27 cellular contexts compared by ENCODE assay signal in genomic region chr4:125456075-125456474, GRCh38.
"Had no signal": no experiment of that assay in that cellular context is flagged by ENCODE, and none has a peak within 500 bp of the region (broad histone marks: within the 10 kb centered on the region; RNA-seq: fewer than 3 reads in every experiment).

No MANE protein-coding gene starts in this region.

- FAIRE-seq: islet of Langerhans, urothelium cell line had no signal

- H3K4me1 ChIP-seq: left lung, lower lobe of right lung, prostate gland, stomach, testis, thyroid gland, upper lobe of right lung had no signal

- H3K9me3 ChIP-seq: lower lobe of right lung, ovary, prostate gland, stomach, testis, thyroid gland, upper lobe of right lung had no signal

- H3K27ac ChIP-seq: left lung, lower lobe of right lung, ovary, prostate gland, skin epidermis, stomach, testis, thyroid gland, upper lobe of right lung had no signal

- H3K4me3 ChIP-seq: left lung, lower lobe of right lung, ovary, prostate gland, skin epidermis, stomach, testis, thyroid gland, upper lobe of right lung had no signal

- DNase-seq: hypothalamus; immature natural killer cell; left lung; lower lobe of right lung; mammary epithelial cell; mesenchymal stem cell; naive B cell; natural killer cell; ovary; retina; right cardiac atrium; stimulated activated CD4-positive, alpha-beta T cell treated with anti-CD3 and anti-CD28 coated beads, Interleukin-12 subunit alpha, Interleukin-12 subunit beta, amount 100 ng/mL, for 4 hours; stimulated activated CD4-positive, alpha-beta T cell treated with anti-CD3 and anti-CD28 coated beads, Interleukin-15, amount 100 ng/mL, for 24 hours; stimulated activated CD4-positive, alpha-beta T cell treated with anti-CD3 and anti-CD28 coated beads, Interleukin-2, amount 100 ng/mL, for 24 hours; stimulated activated CD4-positive, alpha-beta T cell treated with anti-CD3 and anti-CD28 coated beads, Interleukin-4, amount 100 ng/mL, for 1 hour; stimulated activated naive B cell treated with anti-CD40 and anti-IgM and Interleukin-4, amounts not matched to agents 10 μg/mL and 1 μg/mL and 100 μg/mL, for 72 hours; stimulated activated naive CD8-positive, alpha-beta T cell treated with anti-CD3 and anti-CD28 coated beads, Interleukin-15, Interleukin-2, amounts not matched to agents 100 U/mL and 50 U/mL, for 24 hours; stomach; testis; thyroid gland; trophoblast cell; upper lobe of right lung had no signal

- ATAC-seq: left lung; lower lobe of right lung; natural killer cell; sciatic nerve; stimulated activated naive B cell treated with anti-CD40 and anti-IgM and Interleukin-4, amounts not matched to agents 10 μg/mL and 1 μg/mL and 100 μg/mL, for 72 hours; stimulated activated naive CD8-positive, alpha-beta T cell treated with anti-CD3 and anti-CD28 coated beads, Interleukin-15, Interleukin-2, amounts not matched to agents 100 U/mL and 50 U/mL, for 24 hours; upper lobe of right lung had no signal

- H3K36me3 ChIP-seq: lower lobe of right lung, ovary, prostate gland, thyroid gland, upper lobe of right lung had no signal

- H3K27me3 ChIP-seq: left lung, ovary, stomach, testis, thyroid gland, upper lobe of right lung had no signal
